19 cellular contexts compared by ENCODE assay signal in genomic region chr14:98564541-98564940, GRCh38.
DNase-seq lines count a peak whose midpoint lies in the region; FAIRE-seq and TF ChIP-seq lines count a peak whose summit lies in the region.
"Had no signal": no experiment of that assay in that cellular context is flagged by ENCODE, and none has a peak within 500 bp of the region (broad histone marks: within the 10 kb centered on the region; RNA-seq: fewer than 3 reads in every experiment).

No MANE protein-coding gene starts in this region.

- intact Hi-C loops in testis (cut with DNase I; ENCODE audit: low total_unique reads), result no loop called here

- H3K4me3 ChIP-seq in epithelial cell of esophagus (ENCODE audit: low read length) (no peak overlapping the region), keratinocyte (ENCODE audit: control insufficient read depth in 2 of 3, extremely low read depth in 1 of 3, insufficient read depth in 2 of 3, low read depth in 1 of 3, low read length in 3 of 3) (no peak overlapping the region), testis (no peak overlapping the region)
- H3K4me3 ChIP-seq: BLaER1, GM12878, GM23338 had no signal

- H3K9me3 ChIP-seq in keratinocyte (ENCODE audit: control insufficient read depth, low read depth, low read length) (no peaks in the 10 kb centered on the region), testis (no peaks in the 10 kb centered on the region)
- H3K9me3 ChIP-seq: BLaER1, Caco-2 had no signal

- FAIRE-seq in keratinocyte (lab: Jason Lieb, UNC), result no peak
- FAIRE-seq: A204.1, G401.6, GM12878 had no signal

- H3K36me3 ChIP-seq in keratinocyte (ENCODE audit: control insufficient read depth in 2 of 2, extremely low read depth in 1 of 2, insufficient read depth in 2 of 2, low read length in 2 of 2) (no peaks in the 10 kb centered on the region), testis (ENCODE audit: low read depth, missing control alignments) (no peaks in the 10 kb centered on the region)
- H3K36me3 ChIP-seq: BLaER1 had no signal

- H3K4me2 ChIP-seq in keratinocyte (ENCODE audit: control insufficient read depth, extremely low read depth, insufficient read depth, low read depth, low read length), result no peak overlapping the region
- H3K4me2 ChIP-seq: BLaER1, GM23338 had no signal

- H3K27ac ChIP-seq in RWPE1, result no peak overlapping the region
- H3K27ac ChIP-seq in keratinocyte (ENCODE audit: control insufficient read depth, insufficient read depth, low read length), result no peak overlapping the region
- H3K27ac ChIP-seq in testis, result no peak overlapping the region
- H3K27ac ChIP-seq: BLaER1, C4-2B had no signal

- peak; percentile 74 for DNase-seq in NCI-H82 (lab: John Stamatoyannopoulos, UW)
- DNase-seq in RWPE1 (ENCODE audit: low spot score), result peak; percentile 56
- DNase-seq in epithelial cell of esophagus (ENCODE audit: low read depth), result peak; percentile 68
- peak; percentile 26 for DNase-seq in keratinocyte (ENCODE audit: low read depth, low spot score)
- DNase-seq in testis, result no peak
- DNase-seq in GM19238 (ENCODE audit: insufficient read length, low spot score), result no peak
- DNase-seq in stimulated activated CD4-positive, alpha-beta T cell treated with anti-CD3 and anti-CD28 coated beads, Interleukin-15, amount 100 ng/mL, for 24 hours, result no peak
- DNase-seq: Caco-2; CD4-positive, CD25-positive, alpha-beta regulatory T cell; CD8-positive, alpha-beta T cell; DMS153; DND-41; H9 had no signal

- CTCF ChIA-PET in RWPE1 (lab: Yijun Ruan, JAX), result interaction anchor here (0.5 kb wide), 1 partner anchor 54 kb away, joined by 3 read pairs; no protein-coding TSS in a partner anchor

- POLR2A ChIA-PET in RWPE1 (lab: Yijun Ruan, JAX; ENCODE audit: low non-redundant PET), result no interaction called here

- TF ChIP-seq POLR2A in testis (IDR thresholded peaks at IDR 0.05), result no peak

- no peak overlapping the region for H2AFZ ChIP-seq in keratinocyte (ENCODE audit: control insufficient read depth, low read length)
- H2AFZ ChIP-seq: GM23338 had no signal

- H4K20me1 ChIP-seq in keratinocyte (ENCODE audit: control insufficient read depth, extremely low read depth, insufficient read depth, low read length), result no peaks in the 10 kb centered on the region
- H4K20me1 ChIP-seq: BLaER1 had no signal

- no peak for TF ChIP-seq CTCF in RWPE1 (conservative IDR thresholded peaks at IDR 0.05; ENCODE audit: low read depth)
- no peak for TF ChIP-seq CTCF in epithelial cell of esophagus (IDR thresholded peaks at IDR 0.05; ENCODE audit: insufficient read depth, low read depth, low read length, missing control alignments)
- no peak for TF ChIP-seq CTCF in keratinocyte (optimal IDR thresholded peaks at IDR 0.05 in 1 of 3, IDR thresholded peaks at IDR 0.05 in 1 of 3, conservative IDR thresholded peaks at IDR 0.05 in 1 of 3; ENCODE audit: extremely low read depth in 1 of 3, insufficient read depth in 2 of 3, low read length in 3 of 3)
- no peak for TF ChIP-seq CTCF in testis (IDR thresholded peaks at IDR 0.05)

- H3K9me1 ChIP-seq in keratinocyte (ENCODE audit: control insufficient read depth, extremely low read depth, insufficient read depth, low read length), result no peaks in the 10 kb centered on the region

- no peaks in the 10 kb centered on the region for H3K27me3 ChIP-seq in keratinocyte (ENCODE audit: control insufficient read depth, extremely low read depth, insufficient read depth, low read length)
- H3K27me3 ChIP-seq in testis, result no peaks in the 10 kb centered on the region
- H3K27me3 ChIP-seq: BLaER1 had no signal

- H3K79me2 ChIP-seq in keratinocyte (ENCODE audit: control insufficient read depth, insufficient read depth, low read length), result no peaks in the 10 kb centered on the region

- peaks cover 6% of the 10 kb centered on the region for H3K4me1 ChIP-seq in keratinocyte (ENCODE audit: control insufficient read depth, extremely low read depth, insufficient read depth, low read length)
- no peaks in the 10 kb centered on the region for H3K4me1 ChIP-seq in testis
- H3K4me1 ChIP-seq: BLaER1, Caco-2 had no signal

- H3K9ac ChIP-seq in keratinocyte (ENCODE audit: control insufficient read depth, extremely low read depth, insufficient read depth, low read length), result no peak overlapping the region
- H3K9ac ChIP-seq: BLaER1 had no signal

- dilution Hi-C loops in keratinocyte (cut with MboI; ENCODE audit: extremely low pct_ligation_motif_present, low sequenced_read_pairs), result no loop called here

Comparison
In these comparisons a context has a peak if more than half of its experiments do, and no peak if none do; other contexts are left out.
1. DNase-seq: peak in NCI-H82 (single experiment), RWPE1 (single experiment), epithelial cell of esophagus (single experiment) and keratinocyte (single experiment); none in testis (single experiment), GM19238 (single experiment) and stimulated activated CD4-positive, alpha-beta T cell treated with anti-CD3 and anti-CD28 coated beads, Interleukin-15, amount 100 ng/mL, for 24 hours (single experiment).